In genomic region chr11:112270551-112271180, GRCh38 we compare ENCODE assay signal across 20 cellular contexts. TPM values are rescaled to one million over a fixed set of nuclear protein-coding genes. Genes with fewer than 3 reads are reported as not detected.
DNase-seq lines count a peak whose midpoint lies in the region; ATAC-seq and TF ChIP-seq lines count a peak whose summit lies in the region.
"Had no signal": no experiment of that assay in that cellular context is flagged by ENCODE, and none has a peak within 500 bp of the region (broad histone marks: within the 10 kb centered on the region; RNA-seq: fewer than 3 reads in every experiment).

No MANE protein-coding gene starts in this region.

- DNase-seq in DMS153 (lab: John Stamatoyannopoulos, UW) (peak; percentile 32), NCI-H2029 treated with DMSO at 0.1 percent for 48 hours (lab: John Stamatoyannopoulos, UW) (peak; percentile 6), epithelial cell of proximal tubule (ENCODE audit: low read depth) (no peak), T1000 (lab: John Stamatoyannopoulos, UW) (no peak), NK-92 (lab: John Stamatoyannopoulos, UW; ENCODE audit: unreplicated experiment) (no peak), AML-193 (lab: John Stamatoyannopoulos, UW) (no peak)
- DNase-seq: activated CD4-positive, alpha-beta T cell treated with anti-CD3 and anti-CD28 coated beads for 36 hours; activated naive CD4-positive, alpha-beta T cell treated with anti-CD3 and anti-CD28 coated beads for 36 hours; immature natural killer cell; KBM-7; NCI-H1105; NCI-H2171 treated with DMSO at 0.1 percent for 48 hours; stimulated activated CD4-positive, alpha-beta T cell treated with anti-CD3 and anti-CD28 coated beads, Interleukin-1b, Interleukin-23, amount 100 ng/mL, for 48 hours had no signal

- ATAC-seq in GM21360 (IDR thresholded peaks at IDR 0.05; ENCODE audit: unreplicated experiment): no peak
- ATAC-seq: activated CD4-positive, alpha-beta T cell treated with anti-CD3 and anti-CD28 coated beads for 36 hours; sciatic nerve had no signal

- H3K4me1 ChIP-seq in mucosa of rectum (ENCODE audit: control insufficient read depth in 2 of 2, insufficient read depth in 2 of 2, low read length in 2 of 2): no peaks in the 10 kb centered on the region

- H3K27me3 ChIP-seq in mucosa of rectum (ENCODE audit: control insufficient read depth in 2 of 2, insufficient read depth in 2 of 2, low read length in 2 of 2): no peaks in the 10 kb centered on the region

- H3K27ac ChIP-seq in mucosa of rectum (ENCODE audit: low read depth in 2 of 2, low read length in 2 of 2): no peak overlapping the region
- H3K27ac ChIP-seq: epithelial cell of prostate had no signal

- peak overlapping the region; percentile 3 for H3K4me3 ChIP-seq in epithelial cell of proximal tubule (ENCODE audit: low read depth, low read length)
- peak overlapping the region; percentile 31 to 62 for H3K4me3 ChIP-seq in mucosa of rectum (ENCODE audit: low read length in 2 of 2)

- no peaks in the 10 kb centered on the region for H3K9me3 ChIP-seq in mucosa of rectum (ENCODE audit: control insufficient read depth in 2 of 2, low read length in 2 of 2)

- no peaks in the 10 kb centered on the region for H3K36me3 ChIP-seq in mucosa of rectum (ENCODE audit: control insufficient read depth in 2 of 2, insufficient read depth in 2 of 2, low read length in 2 of 2)

- TF ChIP-seq CTCF in epithelial cell of proximal tubule (conservative IDR thresholded peaks at IDR 0.05; ENCODE audit: low read depth, low read length): no peak

- no peak overlapping the region for H3K9ac ChIP-seq in mucosa of rectum (ENCODE audit: low read depth in 1 of 2, low read length in 2 of 2)

RNA-seq across cellular contexts. Expression of gene PLET1, which starts 10.0 kb away (rescaled TPM):
- total RNA-seq in epithelial cell of proximal tubule: not detected in 2 replicates
- total RNA-seq: activated CD4-positive, alpha-beta T cell treated with anti-CD3 and anti-CD28 coated beads for 36 hours; activated naive CD4-positive, alpha-beta T cell treated with anti-CD3 and anti-CD28 coated beads for 36 hours; astrocyte; mesothelial cell of epicardium; sciatic nerve; T-helper 2 cell treated with Interferon-gamma antibody and Interleukin-4, amounts not matched to agents 100 ng/mL and 5 ng/mL, for 36 hours had no signal

RNA-seq across cellular contexts. Expression of gene PTS, which starts 44.4 kb away (rescaled TPM):
- 53.6 and 57.2 TPM in 2 replicates for total RNA-seq in epithelial cell of proximal tubule

Comparison
In these comparisons a context has a peak if more than half of its experiments do, and no peak if none do; other contexts are left out.
1. DNase-seq: peak in DMS153 (single experiment) and NCI-H2029 treated with DMSO at 0.1 percent for 48 hours (single experiment); none in epithelial cell of proximal tubule (single experiment), T1000 (single experiment), NK-92 (single experiment) and AML-193 (0 of 2).